In the genomic region with DNA sequence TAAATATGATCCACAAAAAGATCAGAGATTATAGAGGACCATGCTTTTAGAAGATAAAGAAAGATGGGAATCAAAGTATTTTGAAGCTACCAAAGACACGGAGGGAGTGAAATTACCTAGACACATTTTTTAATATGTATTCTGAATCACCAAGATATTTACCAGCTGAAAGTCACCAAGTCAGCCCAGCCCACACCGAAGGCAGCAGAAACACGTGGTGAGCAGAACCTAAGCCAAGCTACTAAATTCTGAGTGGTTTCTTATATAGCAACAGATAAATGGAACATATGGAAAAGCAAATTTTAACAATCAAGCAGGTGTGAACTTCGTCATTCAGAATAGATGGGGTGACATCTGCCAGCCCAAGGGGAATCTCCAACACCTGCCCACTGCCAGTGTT, we compare ENCODE assay signal across 1 cellular context.
TF ChIP-seq lines count a peak whose summit lies in the region.

No MANE protein-coding gene starts in this region.

TF ChIP-seq in endothelial cell of umbilical vein, 7 proteins besides CTCF, POLR2A, EP300 and RAD21 (continued from another document):
- TF ChIP-seq, protein P1, sequence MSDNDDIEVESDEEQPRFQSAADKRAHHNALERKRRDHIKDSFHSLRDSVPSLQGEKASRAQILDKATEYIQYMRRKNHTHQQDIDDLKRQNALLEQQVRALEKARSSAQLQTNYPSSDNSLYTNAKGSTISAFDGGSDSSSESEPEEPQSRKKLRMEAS (IDR thresholded peaks at IDR 0.05; ENCODE audit: insufficient read depth, insufficient read length) = no peak
- TF ChIP-seq EZH2 (IDR thresholded peaks at IDR 0.05; ENCODE audit: borderline replicate concordance, low read depth, low read length, severe bottlenecking) (no peak), FOS (IDR thresholded peaks at IDR 0.05; ENCODE audit: borderline replicate concordance, insufficient read depth, low read length) (no peak), MYC (IDR thresholded peaks at IDR 0.05; ENCODE audit: low read depth, low read length) (no peak), GATA2 (IDR thresholded peaks at IDR 0.05; ENCODE audit: insufficient read depth, insufficient read length, low read depth, low read length) (no peak), JUN (IDR thresholded peaks at IDR 0.05; ENCODE audit: borderline replicate concordance, insufficient read depth, insufficient read length, low read depth) (no peak)
